Comparison of ENCODE assay signal across 8 cellular contexts in genomic region chr1:234962340-234962989, GRCh38.
A peak's percentile ranks its signal among the peaks of the same experiment; 100 is the strongest.
DNase-seq lines count a peak whose midpoint lies in the region; ATAC-seq, FAIRE-seq and TF ChIP-seq lines count a peak whose summit lies in the region.

No MANE protein-coding gene starts in this region.

- H2AFZ ChIP-seq in OCI-LY1 (ENCODE audit: low read length) = no peak overlapping the region
- peak overlapping the region; percentile 75 for H2AFZ ChIP-seq in mammary epithelial cell (ENCODE audit: low read depth, low read length)

- ATAC-seq in HG02970 (IDR thresholded peaks at IDR 0.05; ENCODE audit: low FRiP score, unreplicated experiment) (peak; percentile 27), lung (ENCODE audit: insufficient read depth, low FRiP score) (no peak)

- no TSS peak for BruUV-seq in mammary epithelial cell (replicated peaks; lab: Mats Ljungman, UMichigan)

- H3K27ac ChIP-seq in OCI-LY1 (ENCODE audit: low read depth, low read length, poor library complexity, severe bottlenecking) (peak overlapping the region; percentile 95), mammary epithelial cell (ENCODE audit: insufficient read depth, low read depth, low read length) (peak overlapping the region; percentile 36), lung (ENCODE audit: low read depth in 1 of 2, low read length in 1 of 2) (peak overlapping the region; percentile 62 to 67), urinary bladder (ENCODE audit: low read depth) (peak overlapping the region; percentile 73)

- dilution Hi-C loops in mammary epithelial cell (cut with HindIII; ENCODE audit: low sequenced_read_pairs) = no loop called here

- intact Hi-C loops in mammary epithelial cell (cut with micrococcal nuclease) = no loop called here

- no peaks in the 10 kb centered on the region for H3K27me3 ChIP-seq in OCI-LY1 (ENCODE audit: insufficient read depth, low read length)
- H3K27me3 ChIP-seq in mammary epithelial cell (ENCODE audit: insufficient read depth, low read length) = no peaks in the 10 kb centered on the region
- no peaks in the 10 kb centered on the region for H3K27me3 ChIP-seq in lung (ENCODE audit: control insufficient read depth, insufficient read depth)

- H3K4me1 ChIP-seq in OCI-LY1 (ENCODE audit: insufficient read depth, low read length, severe bottlenecking) (peaks cover 81% of the 10 kb centered on the region), mammary epithelial cell (ENCODE audit: insufficient read depth, low read length) (peaks cover 22% of the 10 kb centered on the region), lung (ENCODE audit: control insufficient read depth in 2 of 2, insufficient read depth in 2 of 2, low read length in 2 of 2) (peaks cover 5 to 19% of the 10 kb centered on the region in 2 donors), urinary bladder (ENCODE audit: insufficient read depth) (no peaks in the 10 kb centered on the region)

- H3K4me2 ChIP-seq in OCI-LY1 (ENCODE audit: low read length) (peak overlapping the region; percentile 56), mammary epithelial cell (ENCODE audit: insufficient read depth, low read depth, low read length) (peak overlapping the region; percentile 57)

- H3K4me3 ChIP-seq in OCI-LY1 (ENCODE audit: low read depth, low read length, poor library complexity, severe bottlenecking) = peak overlapping the region; percentile 22
- H3K4me3 ChIP-seq in mammary epithelial cell (replicated peaks in 1 of 3; ENCODE audit: insufficient read depth in 1 of 3, low read depth in 2 of 3, low read length in 3 of 3) = no peak overlapping the region
- no peak overlapping the region for H3K4me3 ChIP-seq in lung
- H3K4me3 ChIP-seq in urinary bladder (ENCODE audit: low read depth, low read length) = no peak overlapping the region

- H3K79me2 ChIP-seq in OCI-LY1 (ENCODE audit: insufficient read depth, low read length) (no peaks in the 10 kb centered on the region), mammary epithelial cell (ENCODE audit: insufficient read depth, low read length) (no peaks in the 10 kb centered on the region)

- peaks cover 12% of the 10 kb centered on the region for H3F3A ChIP-seq in OCI-LY1 (ENCODE audit: insufficient read depth, low read length)

- DNase-seq in AG08396 (ENCODE audit: low spot score) = peak; percentile 88
- no peak for DNase-seq in GM18507 (ENCODE audit: extremely low spot score, insufficient read length, low read depth)
- peak; percentile 20 for DNase-seq in mammary epithelial cell
- DNase-seq in lung (ENCODE audit: low spot score) = no peak
- DNase-seq in stimulated activated CD4-positive, alpha-beta T cell treated with anti-CD3 and anti-CD28 coated beads, Interleukin-2, amount 100 ng/mL, for 48 hours = no peak

- in situ Hi-C loops in mammary epithelial cell (cut with MboI; ENCODE audit: low sequenced_read_pairs in 2 of 2) = no loop called here

- peak; percentile 91 for FAIRE-seq in GM18507 (lab: Jason Lieb, UNC)

- no peaks in the 10 kb centered on the region for H3K9me2 ChIP-seq in OCI-LY1 (ENCODE audit: low read depth, low read length)

- H3K9me3 ChIP-seq in OCI-LY1 (ENCODE audit: low read length) (no peaks in the 10 kb centered on the region), mammary epithelial cell (replicated peaks; ENCODE audit: insufficient read depth, low read length) (no peaks in the 10 kb centered on the region), lung (ENCODE audit: control insufficient read depth in 2 of 2, insufficient read depth in 1 of 2, low read length in 1 of 2) (no peaks in the 10 kb centered on the region)

- 34% methylated on average over 9 of the region's 9 CpGs for WGBS in mammary epithelial cell (ENCODE audit: low coverage, missing lambda C conversion rate)
- 30 to 46% methylated on average over 9 of the region's 9 CpGs for WGBS in lung, 2 donors
- WGBS in urinary bladder = 25% methylated on average over 9 of the region's 9 CpGs

- H3K9ac ChIP-seq in OCI-LY1 (ENCODE audit: low read length) (peak overlapping the region; percentile 70), mammary epithelial cell (ENCODE audit: insufficient read depth, low read length) (no peak overlapping the region)

- H3K36me3 ChIP-seq in OCI-LY1 (ENCODE audit: insufficient read depth, low read length) (no peaks in the 10 kb centered on the region), mammary epithelial cell (ENCODE audit: insufficient read depth, low read length) (no peaks in the 10 kb centered on the region), lung (ENCODE audit: control insufficient read depth in 2 of 2, insufficient read depth in 2 of 2, low read length in 2 of 2) (no peaks in the 10 kb centered on the region), urinary bladder (ENCODE audit: insufficient read depth) (no peaks in the 10 kb centered on the region)

- TF ChIP-seq CTCF in OCI-LY1 (IDR thresholded peaks at IDR 0.05; ENCODE audit: low read length) = no peak
- TF ChIP-seq CTCF in mammary epithelial cell (conservative IDR thresholded peaks at IDR 0.05 in 1 of 2, IDR thresholded peaks at IDR 0.05 in 1 of 2; ENCODE audit: extremely low read depth in 1 of 2, insufficient read depth in 1 of 2, low read depth in 1 of 2, low read length in 2 of 2) = no peak
- TF ChIP-seq CTCF in lung (IDR thresholded peaks at IDR 0.05; ENCODE audit: control extremely low read depth, extremely low read depth) = no peak

- H4K20me1 ChIP-seq in OCI-LY1 (ENCODE audit: insufficient read depth, low read length) (no peaks in the 10 kb centered on the region), mammary epithelial cell (ENCODE audit: insufficient read depth, low read length) (no peaks in the 10 kb centered on the region)

- CTCF ChIA-PET in mammary epithelial cell (lab: Charles Lee; ENCODE audit: low non-redundant PET) = no interaction called here

Comparison
In these comparisons a context has a peak if more than half of its experiments do, and no peak if none do; other contexts are left out.
1. DNase-seq: peak in AG08396 (single experiment) and mammary epithelial cell (single experiment); none in GM18507 (single experiment), lung (single experiment) and stimulated activated CD4-positive, alpha-beta T cell treated with anti-CD3 and anti-CD28 coated beads, Interleukin-2, amount 100 ng/mL, for 48 hours (0 of 2).
2. H3K27ac ChIP-seq: peak in every context shown above with its lines; median percentile 95 in OCI-LY1; 73 in urinary bladder; 64 in lung; 36 in mammary epithelial cell.